Comparison of ENCODE assay signal across 1 cellular context in the genomic region with DNA sequence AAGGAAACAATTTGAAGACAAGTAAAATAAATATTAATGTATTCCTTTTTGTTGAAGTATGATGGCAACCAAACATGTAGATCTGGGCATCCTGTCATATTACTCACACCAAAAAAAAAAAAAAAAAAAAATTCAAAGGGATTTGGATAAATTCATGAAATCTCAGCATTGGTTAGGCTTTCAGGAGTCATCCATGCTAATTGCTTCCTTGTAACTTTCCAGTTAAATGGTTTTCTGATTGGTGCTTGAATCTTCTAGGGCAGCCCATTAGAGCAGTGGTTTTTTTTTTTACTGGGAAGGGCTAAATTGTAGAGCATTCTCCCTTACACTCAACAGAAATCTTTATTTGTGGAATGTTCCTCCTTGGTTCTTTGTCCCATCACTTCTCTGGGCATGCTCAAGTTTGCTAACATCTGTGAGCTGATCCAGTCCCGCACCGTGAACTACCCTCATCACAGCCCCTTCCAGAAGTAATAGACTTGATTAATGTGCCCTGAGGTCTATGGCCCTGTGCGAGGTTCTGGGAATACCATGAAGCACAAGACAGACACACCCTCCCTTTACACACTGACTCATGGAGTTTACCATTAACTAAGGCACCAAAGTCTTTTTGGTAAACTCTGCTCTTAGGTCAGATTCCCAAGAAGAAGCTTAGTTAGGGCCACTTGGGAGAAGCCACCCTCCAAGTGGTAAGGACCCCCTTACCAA.
TF ChIP-seq lines count a peak whose summit lies in the region.

No MANE protein-coding gene starts in this region.

TF ChIP-seq in WTC11, 78 proteins besides CTCF, POLR2A, EP300 and RAD21 (continued from another document):
- TF ChIP-seq, protein P1, sequence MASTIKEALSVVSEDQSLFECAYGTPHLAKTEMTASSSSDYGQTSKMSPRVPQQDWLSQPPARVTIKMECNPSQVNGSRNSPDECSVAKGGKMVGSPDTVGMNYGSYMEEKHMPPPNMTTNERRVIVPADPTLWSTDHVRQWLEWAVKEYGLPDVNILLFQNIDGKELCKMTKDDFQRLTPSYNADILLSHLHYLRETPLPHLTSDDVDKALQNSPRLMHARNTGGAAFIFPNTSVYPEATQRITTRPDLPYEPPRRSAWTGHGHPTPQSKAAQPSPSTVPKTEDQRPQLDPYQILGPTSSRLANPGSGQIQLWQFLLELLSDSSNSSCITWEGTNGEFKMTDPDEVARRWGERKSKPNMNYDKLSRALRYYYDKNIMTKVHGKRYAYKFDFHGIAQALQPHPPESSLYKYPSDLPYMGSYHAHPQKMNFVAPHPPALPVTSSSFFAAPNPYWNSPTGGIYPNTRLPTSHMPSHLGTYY (CRISPR knock-in tag; IDR thresholded peaks at IDR 0.05) = no peak
- TF ChIP-seq ZNF416 (CRISPR knock-in tag; IDR thresholded peaks at IDR 0.05) (no peak), ZNF138 (CRISPR knock-in tag; conservative IDR thresholded peaks at IDR 0.05) (no peak), JUN (CRISPR knock-in tag; IDR thresholded peaks at IDR 0.05) (no peak)
TF ChIP-seq in WTC11: peak in this region for 0.
